ENCODE assay signal across 15 cellular contexts in the genomic region with DNA sequence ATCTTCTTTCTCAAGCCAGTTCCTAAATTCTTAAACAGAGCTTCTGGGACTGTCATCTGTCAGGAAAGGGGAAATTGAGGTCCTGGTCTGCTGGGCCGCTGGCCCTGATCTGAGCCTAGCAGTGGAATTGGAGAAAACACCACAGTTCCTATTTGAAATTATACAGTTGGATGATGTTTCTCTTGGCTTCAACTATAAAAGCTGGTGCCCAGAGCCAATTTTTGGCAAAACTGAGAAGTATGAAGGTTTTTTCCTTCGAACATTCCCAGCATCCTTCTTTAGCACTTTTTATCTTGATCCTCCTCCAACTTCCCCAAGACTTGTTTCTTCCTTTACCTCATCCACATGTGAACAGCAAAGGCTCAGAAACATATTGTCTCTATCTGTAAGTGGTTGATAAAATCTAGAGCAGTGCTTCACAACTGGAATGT.
DNase-seq lines count a peak whose midpoint lies in the region; ATAC-seq and TF ChIP-seq lines count a peak whose summit lies in the region.
"Had no signal": no experiment of that assay in that cellular context is flagged by ENCODE, and none has a peak within 500 bp of the region (broad histone marks: within the 10 kb centered on the region; RNA-seq: fewer than 3 reads in every experiment).

No MANE protein-coding gene starts in this region.

- H3K36me3 ChIP-seq in right atrium auricular region, result no peaks in the 10 kb centered on the region

- H3K27me3 Mint-ChIP-seq in nephron progenitor cell (ENCODE audit: low read depth, poor library complexity), result no peaks in the 10 kb centered on the region
- H3K27me3 Mint-ChIP-seq in activated T-helper 17 cell treated with anti-CD3 and anti-CD28 coated beads, Interleukin-2, amount 50 U/mL, for 72 hours, result no peaks in the 10 kb centered on the region
- H3K27me3 Mint-ChIP-seq: T-helper 17 cell had no signal

- H3K27ac ChIP-seq in right atrium auricular region, result peak overlapping the region; percentile 39 to 52
- peak overlapping the region; percentile 4 for H3K27ac ChIP-seq in temporal lobe (ENCODE audit: low read depth, low read length)

- H3K4me3 ChIP-seq in right atrium auricular region, result no peak overlapping the region

- no peak for ATAC-seq in activated T-helper 17 cell treated with anti-CD3 and anti-CD28 coated beads, Interleukin-2, amount 50 U/mL, for 72 hours (replicated peaks)
- ATAC-seq: T-helper 17 cell had no signal

- DNase-seq in MV-4-11 (lab: John Stamatoyannopoulos, UW) (peak; percentile 7), cerebellum (ENCODE audit: low spot score) (peak; percentile 21), right atrium auricular region (ENCODE audit: low spot score) (no peak), T-helper 1 cell (no peak), NCI-H345 (lab: John Stamatoyannopoulos, UW) (no peak), nephron progenitor cell (no peak)
- DNase-seq: activated CD4-positive, CD25-positive, alpha-beta regulatory T cell treated with anti-CD3 and anti-CD28 coated beads, Interleukin-2, amount 50 U/mL, for 72 hours; GDM1; NCI-H2227 treated with DMSO at 0.1 percent for 48 hours; stimulated activated CD4-positive, alpha-beta T cell treated with anti-CD3 and anti-CD28 coated beads, Interleukin-4, amount 100 ng/mL, for 4 hours; stimulated activated CD8-positive, alpha-beta memory T cell treated with anti-CD3 and anti-CD28 coated beads, Interleukin-4, amount 100 ng/mL, for 48 hours; T-helper 17 cell had no signal

- H3K4me1 Mint-ChIP-seq in nephron progenitor cell, result peaks cover 11% of the 10 kb centered on the region
- H3K4me1 Mint-ChIP-seq in activated T-helper 17 cell treated with anti-CD3 and anti-CD28 coated beads, Interleukin-2, amount 50 U/mL, for 72 hours, result peaks cover 11% of the 10 kb centered on the region

- H3K9me3 Mint-ChIP-seq in nephron progenitor cell, result no peaks in the 10 kb centered on the region
- H3K9me3 Mint-ChIP-seq in activated T-helper 17 cell treated with anti-CD3 and anti-CD28 coated beads, Interleukin-2, amount 50 U/mL, for 72 hours, result no peaks in the 10 kb centered on the region

- no peaks in the 10 kb centered on the region for H3K9me3 ChIP-seq in right atrium auricular region

- no peak for TF ChIP-seq CTCF in right atrium auricular region (IDR thresholded peaks at IDR 0.05)
- TF ChIP-seq CTCF in nephron progenitor cell (IDR thresholded peaks at IDR 0.05), result no peak

- peaks cover 0 to 32% of the 10 kb centered on the region in 2 donors for H3K4me1 ChIP-seq in right atrium auricular region

- no peaks in the 10 kb centered on the region for H3K36me3 Mint-ChIP-seq in nephron progenitor cell (ENCODE audit: low read depth)
- H3K36me3 Mint-ChIP-seq in activated T-helper 17 cell treated with anti-CD3 and anti-CD28 coated beads, Interleukin-2, amount 50 U/mL, for 72 hours (ENCODE audit: low read depth), result no peaks in the 10 kb centered on the region

- no peak overlapping the region for H3K27ac Mint-ChIP-seq in nephron progenitor cell
- H3K27ac Mint-ChIP-seq in activated T-helper 17 cell treated with anti-CD3 and anti-CD28 coated beads, Interleukin-2, amount 50 U/mL, for 72 hours, result no peak overlapping the region
- H3K27ac Mint-ChIP-seq: B cell had no signal

- no peak overlapping the region for H3K4me3 Mint-ChIP-seq in nephron progenitor cell
- H3K4me3 Mint-ChIP-seq in activated T-helper 17 cell treated with anti-CD3 and anti-CD28 coated beads, Interleukin-2, amount 50 U/mL, for 72 hours, result no peak overlapping the region
- H3K4me3 Mint-ChIP-seq: B cell, T-helper 17 cell had no signal

- H3K27me3 ChIP-seq in right atrium auricular region, result no peaks in the 10 kb centered on the region

Comparison
In these comparisons a context has a peak if more than half of its experiments do, and no peak if none do; other contexts are left out.
1. DNase-seq: peak in MV-4-11 (single experiment) and cerebellum (single experiment); none in right atrium auricular region (single experiment), T-helper 1 cell (0 of 5), NCI-H345 (single experiment) and nephron progenitor cell (single experiment).